Comparison of ENCODE assay signal across 21 cellular contexts in the genomic region with DNA sequence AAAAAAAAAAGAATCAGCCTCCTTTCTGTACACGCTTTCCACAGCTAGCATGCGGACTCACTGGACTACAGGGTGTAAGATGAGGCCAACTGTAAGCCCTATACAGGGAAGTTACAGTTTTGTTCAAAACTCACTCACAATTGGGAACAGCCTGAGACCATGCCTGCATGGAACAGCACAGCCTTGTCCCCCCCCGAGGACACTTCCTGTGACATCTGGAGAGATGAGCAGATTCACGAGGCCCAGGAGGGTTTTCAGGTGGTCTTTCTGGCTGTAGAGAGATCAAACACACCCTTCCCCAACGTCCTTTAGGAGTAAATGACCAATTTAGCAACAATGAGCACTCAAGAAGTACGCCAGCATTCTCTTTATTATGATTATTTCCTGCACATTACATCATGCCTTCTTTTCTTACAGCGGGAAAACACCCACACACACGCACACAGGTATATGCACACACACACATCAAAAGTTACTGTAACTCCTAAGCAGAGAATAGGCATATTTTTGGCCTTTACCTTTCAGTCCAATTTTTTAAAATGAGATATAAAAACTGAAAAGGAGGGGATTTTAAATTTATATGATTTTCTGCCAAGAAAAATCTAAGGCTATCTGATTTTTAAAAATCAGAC. TPM values are rescaled to one million over a fixed set of nuclear protein-coding genes. Genes with fewer than 3 reads are reported as not detected.
A peak's percentile ranks its signal among the peaks of the same experiment; 100 is the strongest.
DNase-seq lines count a peak whose midpoint lies in the region; ATAC-seq and TF ChIP-seq lines count a peak whose summit lies in the region.
"Had no signal": no experiment of that assay in that cellular context is flagged by ENCODE, and none has a peak within 500 bp of the region (broad histone marks: within the 10 kb centered on the region; RNA-seq: fewer than 3 reads in every experiment).

No MANE protein-coding gene starts in this region.

- no peak overlapping the region for H3K27ac ChIP-seq in H9 (ENCODE audit: insufficient read length, low read depth, low read length)
- peak overlapping the region; percentile 64 for H3K27ac ChIP-seq in psoas muscle
- H3K27ac ChIP-seq: coronary artery, heart right ventricle, left ventricle myocardium inferior had no signal

- no peak overlapping the region for H3K56ac ChIP-seq in H9 (ENCODE audit: insufficient read length, low read depth, low read length)

- H3K9me3 Mint-ChIP-seq in activated CD8-positive, alpha-beta T cell treated with anti-CD3 and anti-CD28 coated beads for 36 hours, result no peaks in the 10 kb centered on the region
- H3K9me3 Mint-ChIP-seq in activated CD8-positive, alpha-beta T cell treated with anti-CD3 and anti-CD28 coated beads, Interleukin-2, amount 10 ng/mL, durations not matched to agents 7 days and 5 days (ENCODE audit: insufficient read depth), result no peaks in the 10 kb centered on the region
- peaks cover 0 to 2% of the 10 kb centered on the region in 2 experiments; a peak in 1 of 5 replicates for H3K9me3 Mint-ChIP-seq in H9
- H3K9me3 Mint-ChIP-seq in activated naive CD8-positive, alpha-beta T cell (ENCODE audit: low read depth), result no peaks in the 10 kb centered on the region
- H3K9me3 Mint-ChIP-seq: brain, neural crest cell had no signal

- POLR2A ChIA-PET in activated CD8-positive, alpha-beta T cell treated with anti-CD3 and anti-CD28 coated beads for 36 hours (lab: Charles Lee), result interaction anchor here (0.7 to 0.9 kb wide), 2 partner anchors 11 to 281 kb away, joined by 3 read pairs; no protein-coding TSS in a partner anchor
- POLR2A ChIA-PET in activated CD8-positive, alpha-beta T cell treated with anti-CD3 and anti-CD28 coated beads, Interleukin-2, amount 10 ng/mL, durations not matched to agents 7 days and 5 days (lab: Charles Lee), result no interaction called here

- H4K5ac ChIP-seq in H9 (ENCODE audit: insufficient read length, low read depth, low read length), result no peak overlapping the region

- no peaks in the 10 kb centered on the region for H3K4me1 ChIP-seq in H9 (ENCODE audit: insufficient read depth, low read length)
- H3K4me1 ChIP-seq in psoas muscle, result peaks cover 25% of the 10 kb centered on the region

- peak; percentile 58 for ATAC-seq in activated CD8-positive, alpha-beta T cell treated with anti-CD3 and anti-CD28 coated beads for 36 hours
- no peak for ATAC-seq in activated CD8-positive, alpha-beta T cell treated with anti-CD3 and anti-CD28 coated beads, Interleukin-2, amount 10 ng/mL, durations not matched to agents 7 days and 5 days
- ATAC-seq in psoas muscle (peak in 2 of 4 donors; percentile 19 to 54), HG02610 (IDR thresholded peaks at IDR 0.05; ENCODE audit: unreplicated experiment) (no peak)
- ATAC-seq: activated CD4-positive, CD25-positive, alpha-beta regulatory T cell treated with anti-CD3 and anti-CD28 coated beads, Interleukin-2, amount 50 U/mL, for 24 hours; heart right ventricle; HepG2 had no signal

- H3K9me3 ChIP-seq in H9 (ENCODE audit: control insufficient read depth, low read depth, low read length) (no peaks in the 10 kb centered on the region), psoas muscle (no peaks in the 10 kb centered on the region)
- H3K9me3 ChIP-seq: heart right ventricle, left ventricle myocardium inferior had no signal

- no peak overlapping the region for H2BK120ac ChIP-seq in H9 (ENCODE audit: low read depth, low read length, poor library complexity, severe bottlenecking)

- no peak overlapping the region for H3K4ac ChIP-seq in H9 (ENCODE audit: low read depth, low read length)

- H2AK5ac ChIP-seq in H9 (ENCODE audit: insufficient read length, low read length), result no peak overlapping the region

- H3K4me1 Mint-ChIP-seq in activated CD8-positive, alpha-beta T cell treated with anti-CD3 and anti-CD28 coated beads for 36 hours (ENCODE audit: low read depth), result peaks cover 35% of the 10 kb centered on the region
- peaks cover 38% of the 10 kb centered on the region for H3K4me1 Mint-ChIP-seq in activated CD8-positive, alpha-beta T cell treated with anti-CD3 and anti-CD28 coated beads, Interleukin-2, amount 10 ng/mL, durations not matched to agents 7 days and 5 days (ENCODE audit: low read depth)
- peaks cover 15 to 22% of the 10 kb centered on the region in 2 experiments for H3K4me1 Mint-ChIP-seq in H9
- H3K4me1 Mint-ChIP-seq in activated naive CD8-positive, alpha-beta T cell (ENCODE audit: low read depth), result peaks cover 33% of the 10 kb centered on the region

- no peak overlapping the region for H3T11ph ChIP-seq in H9 (ENCODE audit: low read length)

- H3K18ac ChIP-seq in H9 (ENCODE audit: insufficient read length, low read depth, low read length), result no peak overlapping the region

- no peak overlapping the region for H3K23ac ChIP-seq in H9 (ENCODE audit: insufficient read length, low read depth, low read length)

- no CpG with 5 or more reads among the region's 8 CpGs for WGBS in H9 (ENCODE audit: extremely low coverage, insufficient read length, low lambda C conversion rate)
- 57 to 65% (median 62%) methylated on average over 8 of the region's 8 CpGs for WGBS in psoas muscle, 3 donors

- H3K27me3 ChIP-seq in H9 (ENCODE audit: insufficient read depth, low read length) (no peaks in the 10 kb centered on the region), psoas muscle (ENCODE audit: insufficient read depth in 3 of 3, low read length in 2 of 3) (no peaks in the 10 kb centered on the region)
- H3K27me3 ChIP-seq: heart right ventricle had no signal

- H3K4me2 ChIP-seq in H9 (ENCODE audit: insufficient read depth, insufficient read length, low read length), result no peak overlapping the region

- H2BK20ac ChIP-seq in H9 (ENCODE audit: low read depth, low read length, poor library complexity, severe bottlenecking), result no peak overlapping the region

- H3K27ac Mint-ChIP-seq in activated CD8-positive, alpha-beta T cell treated with anti-CD3 and anti-CD28 coated beads for 36 hours, result peak overlapping the region; percentile 86
- H3K27ac Mint-ChIP-seq in activated CD8-positive, alpha-beta T cell treated with anti-CD3 and anti-CD28 coated beads, Interleukin-2, amount 10 ng/mL, durations not matched to agents 7 days and 5 days, result no peak overlapping the region
- peak overlapping the region; percentile 16 to 92 (median 35); a peak in 2 of 7 replicates for H3K27ac Mint-ChIP-seq in H9
- peak overlapping the region; percentile 7 for H3K27ac Mint-ChIP-seq in activated naive CD8-positive, alpha-beta T cell
- H3K27ac Mint-ChIP-seq: brain, progenitor cell of endocrine pancreas had no signal

- H3K4me3 Mint-ChIP-seq in activated CD8-positive, alpha-beta T cell treated with anti-CD3 and anti-CD28 coated beads for 36 hours, result peak overlapping the region; percentile 37
- no peak overlapping the region for H3K4me3 Mint-ChIP-seq in activated CD8-positive, alpha-beta T cell treated with anti-CD3 and anti-CD28 coated beads, Interleukin-2, amount 10 ng/mL, durations not matched to agents 7 days and 5 days
- H3K4me3 Mint-ChIP-seq in H9, result no peak overlapping the region
- peak overlapping the region; percentile 17 for H3K4me3 Mint-ChIP-seq in activated naive CD8-positive, alpha-beta T cell
- H3K4me3 Mint-ChIP-seq: brain, neural crest cell had no signal

- H3K36me3 Mint-ChIP-seq in activated CD8-positive, alpha-beta T cell treated with anti-CD3 and anti-CD28 coated beads for 36 hours (ENCODE audit: low read depth), result peaks cover 7% of the 10 kb centered on the region
- peaks cover 4% of the 10 kb centered on the region for H3K36me3 Mint-ChIP-seq in activated CD8-positive, alpha-beta T cell treated with anti-CD3 and anti-CD28 coated beads, Interleukin-2, amount 10 ng/mL, durations not matched to agents 7 days and 5 days (ENCODE audit: low read depth)
- no peaks in the 10 kb centered on the region for H3K36me3 Mint-ChIP-seq in H9 (ENCODE audit: insufficient read depth in 1 of 3, low read depth in 3 of 3)
- H3K36me3 Mint-ChIP-seq in activated naive CD8-positive, alpha-beta T cell, result no peaks in the 10 kb centered on the region

- CTCF ChIA-PET in activated CD8-positive, alpha-beta T cell treated with anti-CD3 and anti-CD28 coated beads for 36 hours (lab: Charles Lee), result interaction anchor here (0.8 kb wide), 1 partner anchor 10 kb away, joined by 4 read pairs; no protein-coding TSS in a partner anchor
- CTCF ChIA-PET in activated CD8-positive, alpha-beta T cell treated with anti-CD3 and anti-CD28 coated beads, Interleukin-2, amount 10 ng/mL, durations not matched to agents 7 days and 5 days (lab: Charles Lee), result no interaction called here

- H2BK15ac ChIP-seq in H9 (ENCODE audit: low read depth, low read length), result no peak overlapping the region

- no peak overlapping the region for H2BK12ac ChIP-seq in H9 (ENCODE audit: insufficient read length, low read depth, low read length)

- H3K23me2 ChIP-seq in H9 (ENCODE audit: insufficient read length, low read depth, low read length, poor library complexity, severe bottlenecking), result no peaks in the 10 kb centered on the region

- no peaks in the 10 kb centered on the region for H3K79me2 ChIP-seq in H9 (ENCODE audit: insufficient read depth, low read length)

- H3K14ac ChIP-seq in H9 (ENCODE audit: insufficient read depth, low read length), result no peak overlapping the region

- H3K4me3 ChIP-seq in psoas muscle (no peak overlapping the region), foreskin fibroblast (ENCODE audit: low read depth in 1 of 2, low read length in 2 of 2) (no peak overlapping the region)
- H3K4me3 ChIP-seq: coronary artery, heart right ventricle, left ventricle myocardium inferior had no signal

- no peaks in the 10 kb centered on the region for H3K27me3 Mint-ChIP-seq in activated CD8-positive, alpha-beta T cell treated with anti-CD3 and anti-CD28 coated beads for 36 hours
- no peaks in the 10 kb centered on the region for H3K27me3 Mint-ChIP-seq in activated CD8-positive, alpha-beta T cell treated with anti-CD3 and anti-CD28 coated beads, Interleukin-2, amount 10 ng/mL, durations not matched to agents 7 days and 5 days (ENCODE audit: low read depth)
- H3K27me3 Mint-ChIP-seq in H9 (ENCODE audit: low read depth), result no peaks in the 10 kb centered on the region
- no peaks in the 10 kb centered on the region for H3K27me3 Mint-ChIP-seq in activated naive CD8-positive, alpha-beta T cell
- H3K27me3 Mint-ChIP-seq: brain had no signal

- no peak overlapping the region for H2AFZ ChIP-seq in H9 (ENCODE audit: low read length)

- H2BK5ac ChIP-seq in H9 (ENCODE audit: insufficient read length, low read length), result no peak overlapping the region

- no peaks in the 10 kb centered on the region for H4K20me1 ChIP-seq in H9 (ENCODE audit: control insufficient read depth, insufficient read depth, insufficient read length)

- no peak overlapping the region for H4K91ac ChIP-seq in H9 (ENCODE audit: insufficient read length, low read depth, low read length)

- H3K36me3 ChIP-seq in psoas muscle (ENCODE audit: insufficient read depth in 1 of 2, low read depth in 1 of 2), result no peaks in the 10 kb centered on the region
- H3K36me3 ChIP-seq: left ventricle myocardium inferior had no signal

- H3K79me1 ChIP-seq in H9 (ENCODE audit: insufficient read depth, low read depth, low read length, poor library complexity, severe bottlenecking), result no peaks in the 10 kb centered on the region

- no peak overlapping the region for H4K8ac ChIP-seq in H9 (replicated peaks; ENCODE audit: insufficient read length, low read depth, low read length)

- H3K9ac ChIP-seq in H9 (ENCODE audit: extremely low read depth, insufficient read length, low read length), result no peak overlapping the region

- no peak for TF ChIP-seq CTCF in activated CD8-positive, alpha-beta T cell treated with anti-CD3 and anti-CD28 coated beads for 36 hours (IDR thresholded peaks at IDR 0.05)
- TF ChIP-seq CTCF in H9 (conservative IDR thresholded peaks at IDR 0.05) (no peak), psoas muscle (IDR thresholded peaks at IDR 0.05) (no peak), foreskin fibroblast (IDR thresholded peaks at IDR 0.05; ENCODE audit: low read depth, low read length) (no peak)

- intact Hi-C loops in activated CD8-positive, alpha-beta T cell treated with anti-CD3 and anti-CD28 coated beads for 36 hours (cut with micrococcal nuclease), result no loop called here
- intact Hi-C loops in psoas muscle (cut with DNase I), result no loop called here

- DNase-seq in activated CD8-positive, alpha-beta T cell treated with anti-CD3 and anti-CD28 coated beads for 36 hours, result peak; percentile 65
- no peak for DNase-seq in activated CD8-positive, alpha-beta T cell treated with anti-CD3 and anti-CD28 coated beads, Interleukin-2, amount 10 ng/mL, durations not matched to agents 7 days and 5 days
- no peak for DNase-seq in H9
- DNase-seq in psoas muscle, result no peak
- DNase-seq in Ammon's horn (ENCODE audit: low spot score), result no peak
- DNase-seq in foreskin fibroblast, result no peak
- DNase-seq: C1 segment of cervical spinal cord, heart right ventricle, left ventricle myocardium inferior, NCI-H1105, NCI-H2171, NCI-H526, substantia nigra had no signal

RNA-seq across cellular contexts. Expression of a gene that starts 39.0 kb away (rescaled TPM):
- 1 to 10 TPM; 4.1 to 4.8 TPM for total RNA-seq in activated CD8-positive, alpha-beta T cell treated with anti-CD3 and anti-CD28 coated beads for 36 hours
- 1 to 10 TPM; 6.2 to 6.3 TPM for total RNA-seq in activated CD8-positive, alpha-beta T cell treated with anti-CD3 and anti-CD28 coated beads, Interleukin-2, amount 10 ng/mL, durations not matched to agents 7 days and 5 days
- total RNA-seq in H9 (2021) (4.7 and 5.7 TPM in 2 replicates), psoas muscle (10 to 100 TPM; 43.6 to 77.8 (median 51.9) TPM)
- 100 to 1,000 TPM in 1 of 3 donors, 10 to 100 TPM in 1, 1 to 10 TPM in 1; 9.0 to 134 (median 32.8) TPM for polyA plus RNA-seq in psoas muscle

Comparison
In these comparisons a context has a peak if more than half of its experiments do, and no peak if none do; other contexts are left out.
1. H3K4me3 Mint-ChIP-seq: peak in activated CD8-positive, alpha-beta T cell treated with anti-CD3 and anti-CD28 coated beads for 36 hours (single experiment) and activated naive CD8-positive, alpha-beta T cell (single experiment); none in activated CD8-positive, alpha-beta T cell treated with anti-CD3 and anti-CD28 coated beads, Interleukin-2, amount 10 ng/mL, durations not matched to agents 7 days and 5 days (single experiment) and H9 (0 of 2).